In the genomic region with DNA sequence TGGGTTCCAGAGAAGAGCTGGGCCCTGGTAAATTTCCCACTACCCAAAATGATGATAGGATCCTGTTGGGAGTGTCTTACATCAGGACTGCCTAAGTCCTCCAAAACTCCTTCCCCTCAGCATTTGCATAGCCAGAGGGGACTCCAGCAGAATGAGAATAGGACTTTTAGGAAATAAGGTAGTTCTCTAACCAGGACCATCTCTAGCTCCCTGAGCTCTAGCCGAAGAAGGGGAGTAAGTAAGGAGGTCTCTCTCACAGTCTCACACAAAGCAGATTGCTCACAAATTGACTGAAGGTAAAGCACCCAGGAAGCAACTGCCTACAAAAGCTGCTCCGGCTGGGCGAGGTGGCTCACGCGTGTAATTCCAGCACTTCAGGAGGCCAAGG, we compare ENCODE assay signal across 19 cellular contexts. TPM values are rescaled to one million over a fixed set of nuclear protein-coding genes. Genes with fewer than 3 reads are reported as not detected.
DNase-seq lines count a peak whose midpoint lies in the region; ATAC-seq, FAIRE-seq and TF ChIP-seq lines count a peak whose summit lies in the region.
"Had no signal": no experiment of that assay in that cellular context is flagged by ENCODE, and none has a peak within 500 bp of the region (broad histone marks: within the 10 kb centered on the region; RNA-seq: fewer than 3 reads in every experiment).

No MANE protein-coding gene starts in this region.

- no peaks in the 10 kb centered on the region for H3K27me3 Mint-ChIP-seq in CD4-positive, alpha-beta memory T cell

- no peak for TF ChIP-seq CTCF in A549 (IDR thresholded peaks at IDR 0.05)

- H3K27ac ChIP-seq in A549 (peak overlapping the region in 1 of 2 experiments; percentile 66; a peak in 4 of 6 replicates), SK-N-MC (peak overlapping the region; percentile 48; the same call in 1 of the 2 replicates), mesenchymal stem cell (ENCODE audit: low read length, poor library complexity, severe bottlenecking) (no peak overlapping the region)
- H3K27ac ChIP-seq in CD4-positive, alpha-beta memory T cell (ENCODE audit: low read depth, low read length) = no peak overlapping the region
- H3K27ac ChIP-seq: upper lobe of right lung had no signal

- H3K27me3 ChIP-seq in CD4-positive, alpha-beta memory T cell (ENCODE audit: insufficient read depth, low read length) = no peaks in the 10 kb centered on the region
- peaks cover 6 to 8% of the 10 kb centered on the region in 2 experiments for H3K27me3 ChIP-seq in mesenchymal stem cell (ENCODE audit: control insufficient read depth in 1 of 2, insufficient read depth in 1 of 2, low read length in 2 of 2)
- H3K27me3 ChIP-seq: upper lobe of right lung had no signal

- H3K79me1 ChIP-seq in mesenchymal stem cell (replicated peaks; ENCODE audit: low read length, poor library complexity, severe bottlenecking) = peaks cover 4% of the 10 kb centered on the region

- POLR2A ChIA-PET in A549 (lab: Yijun Ruan, JAX) = interaction anchor here (0.5 to 0.9 kb wide), 2 partner anchors 29 to 64 kb away, joined by 3 to 6 read pairs; no protein-coding TSS in a partner anchor
- POLR2A ChIA-PET in CD4-positive, alpha-beta memory T cell (lab: Charles Lee; ENCODE audit: partially characterized antibody) = interaction anchor here (0.6 to 4.5 kb wide), 5 partner anchors 8 to 199 kb away, joined by 3 to 23 read pairs (median 5); a partner anchor contains a TSS

- H3K4me3 ChIP-seq in A549 = peak overlapping the region; percentile 27; the same call in 1 of the 3 replicates
- H3K4me3 ChIP-seq in CD4-positive, alpha-beta memory T cell (ENCODE audit: low read length in 2 of 2) = no peak overlapping the region
- no peak overlapping the region for H3K4me3 ChIP-seq in SK-N-MC
- H3K4me3 ChIP-seq in mesenchymal stem cell (ENCODE audit: insufficient read depth in 1 of 2, low read depth in 1 of 2, low read length in 2 of 2) = no peak overlapping the region
- H3K4me3 ChIP-seq: GM12878, upper lobe of right lung had no signal

- H2BK5ac ChIP-seq in mesenchymal stem cell (ENCODE audit: low read depth, low read length, poor library complexity, severe bottlenecking) = no peak overlapping the region

- H2BK15ac ChIP-seq in mesenchymal stem cell (ENCODE audit: low read depth, poor library complexity, severe bottlenecking) = no peak overlapping the region

- H4K8ac ChIP-seq in mesenchymal stem cell (ENCODE audit: low read length) = no peak overlapping the region

- H3K9me3 ChIP-seq in A549 (no peaks in the 10 kb centered on the region), SK-N-MC (ENCODE audit: low read depth, low read length) (no peaks in the 10 kb centered on the region), mesenchymal stem cell (ENCODE audit: control insufficient read depth, low read length) (no peaks in the 10 kb centered on the region)
- H3K9me3 ChIP-seq in CD4-positive, alpha-beta memory T cell (ENCODE audit: control insufficient read depth in 1 of 2, low read length in 2 of 2) = no peaks in the 10 kb centered on the region
- H3K9me3 ChIP-seq: upper lobe of right lung had no signal

- H3K27ac Mint-ChIP-seq in CD4-positive, alpha-beta memory T cell = peak overlapping the region in 4 of 7 donors; percentile 48 to 97 (median 84)

- peaks cover 0 to 1% (median 0%) of the 10 kb centered on the region in 8 donors for H3K9me3 Mint-ChIP-seq in CD4-positive, alpha-beta memory T cell
- H3K9me3 Mint-ChIP-seq: activated CD4-positive, alpha-beta memory T cell treated with anti-CD3 and anti-CD28 coated beads, Interleukin-2, amount 10 ng/mL, durations not matched to agents 7 days and 5 days; activated naive CD4-positive, alpha-beta T cell treated with anti-CD3 and anti-CD28 coated beads, Interleukin-2, amount 10 ng/mL, durations not matched to agents 7 days and 5 days; activated T-cell treated with anti-CD3 and anti-CD28 coated beads, Interleukin-2, amount 50 U/mL, for 4 hours had no signal

- no peak overlapping the region for H3K14ac ChIP-seq in mesenchymal stem cell (ENCODE audit: low read length in 2 of 2)

- H2BK12ac ChIP-seq in mesenchymal stem cell (ENCODE audit: low read length in 2 of 2) = no peak overlapping the region

- H3K9ac ChIP-seq in SK-N-MC (ENCODE audit: insufficient read length) = no peak overlapping the region
- H3K9ac ChIP-seq in mesenchymal stem cell (ENCODE audit: low read length) = peak overlapping the region; percentile 44

- no peak overlapping the region for H3K23ac ChIP-seq in mesenchymal stem cell (ENCODE audit: low read length in 2 of 2)

- CTCF ChIA-PET in A549 (lab: Yijun Ruan, JAX) = interaction anchor here (0.7 to 12.8 kb wide), 27 partner anchors 8 to 266 kb away, joined by 3 to 254 read pairs (median 3); a partner anchor contains a TSS
- CTCF ChIA-PET in CD4-positive, alpha-beta memory T cell (lab: Charles Lee; ENCODE audit: partially characterized antibody) = interaction anchor here (0.6 to 3.9 kb wide), 19 partner anchors 8 to 260 kb away, joined by 3 to 38 read pairs (median 5); a partner anchor contains a TSS

- TF ChIP-seq POLR2A in A549 (IDR thresholded peaks at IDR 0.05; ENCODE audit: low read length) (no peak), H54 (IDR thresholded peaks at IDR 0.05; ENCODE audit: low read depth, low read length) (no peak)

- no peak overlapping the region for H2BK120ac ChIP-seq in mesenchymal stem cell (ENCODE audit: low read depth, low read length)

- 46% methylated on average over 5 of the region's 5 CpGs for WGBS in A549 (ENCODE audit: missing lambda C conversion rate)
- 82% methylated on average over 5 of the region's 5 CpGs for WGBS in mesenchymal stem cell

- no peak for TF ChIP-seq EP300 in A549 (IDR thresholded peaks at IDR 0.05)

- DNase-seq in A549 (ENCODE audit: low read depth in 1 of 2, low spot score in 1 of 2) (no peak), SK-N-MC (ENCODE audit: low read depth, low spot score) (no peak), mesenchymal stem cell (no peak), NCI-H2171 treated with DMSO at 0.1 percent for 48 hours (lab: John Stamatoyannopoulos, UW) (no peak), NCI-H1436 (lab: John Stamatoyannopoulos, UW) (no peak), H54 (ENCODE audit: insufficient read length, low spot score) (no peak), EL (no peak)
- DNase-seq in CD4-positive, alpha-beta memory T cell = no peak
- DNase-seq: GF-D8, upper lobe of right lung had no signal

- peaks cover 7 to 16% (median 14%) of the 10 kb centered on the region in 4 donors for H3K4me1 Mint-ChIP-seq in CD4-positive, alpha-beta memory T cell

- H3K36me3 ChIP-seq in CD4-positive, alpha-beta memory T cell (ENCODE audit: insufficient read depth, low read length) = no peaks in the 10 kb centered on the region
- H3K36me3 ChIP-seq in SK-N-MC (ENCODE audit: insufficient read depth, low read length) (no peaks in the 10 kb centered on the region), mesenchymal stem cell (ENCODE audit: control insufficient read depth in 1 of 2, insufficient read depth in 2 of 2, low read depth in 1 of 2, low read length in 2 of 2) (peaks cover 6 to 8% of the 10 kb centered on the region in 2 experiments)

- H3K4me1 ChIP-seq in A549 (no peaks in the 10 kb centered on the region), mesenchymal stem cell (ENCODE audit: control insufficient read depth, insufficient read depth, low read depth, low read length) (peaks cover 1% of the 10 kb centered on the region)
- peaks cover 15% of the 10 kb centered on the region for H3K4me1 ChIP-seq in CD4-positive, alpha-beta memory T cell (ENCODE audit: insufficient read depth, low read length)

- H3K4me2 ChIP-seq in A549 (peak overlapping the region; percentile 67; the same call in 2 of the 3 replicates), mesenchymal stem cell (ENCODE audit: low read length, poor library complexity, severe bottlenecking) (no peak overlapping the region)

- peak overlapping the region in 2 of 8 donors; percentile 4 to 34 for H3K4me3 Mint-ChIP-seq in CD4-positive, alpha-beta memory T cell
- H3K4me3 Mint-ChIP-seq: activated CD4-positive, alpha-beta memory T cell treated with anti-CD3 and anti-CD28 coated beads, Interleukin-2, amount 10 ng/mL, durations not matched to agents 7 days and 5 days; activated naive CD4-positive, alpha-beta T cell treated with anti-CD3 and anti-CD28 coated beads, Interleukin-2, amount 10 ng/mL, durations not matched to agents 7 days and 5 days; activated T-cell treated with anti-CD3 and anti-CD28 coated beads, Interleukin-2, amount 50 U/mL, for 4 hours had no signal

- intact Hi-C loops in CD4-positive, alpha-beta memory T cell (cut with micrococcal nuclease) = no loop called here

- FAIRE-seq in A549 (lab: Jason Lieb, UNC) (no peak), H54 (lab: Jason Lieb, UNC) (no peak)

- no peak overlapping the region for H4K91ac ChIP-seq in mesenchymal stem cell (ENCODE audit: low read length)

- ATAC-seq in A549 = peak in 1 of 2 experiments; percentile 23; a peak in 2 of 6 replicates

- H2AFZ ChIP-seq in mesenchymal stem cell (ENCODE audit: low read depth, low read length) = no peak overlapping the region

- no peak overlapping the region for H3K18ac ChIP-seq in mesenchymal stem cell (ENCODE audit: low read depth in 1 of 2, low read length in 2 of 2)

- TF ChIP-seq RAD21 in A549 (conservative IDR thresholded peaks at IDR 0.05 in 1 of 2, IDR thresholded peaks at IDR 0.05 in 1 of 2) = no peak

- no peak overlapping the region for H3K4ac ChIP-seq in mesenchymal stem cell (ENCODE audit: low read depth in 1 of 2, low read length in 2 of 2)

- no peak overlapping the region for H2AK5ac ChIP-seq in mesenchymal stem cell (ENCODE audit: low read length, severe bottlenecking)

- H3K36me3 Mint-ChIP-seq in CD4-positive, alpha-beta memory T cell = peaks cover 4 to 22% of the 10 kb centered on the region in 2 donors

RNA-seq across cellular contexts. Expression of a gene that starts 8.3 kb away (rescaled TPM):
- polyA plus RNA-seq in A549 (2011; rRNA removed) (11.1 and 12.4 TPM in 2 replicates), A549 (2017; fragmentation: RNase III; extraction: RNeasy Plus Mini Kit Qiagen cat#74134 plus additional on column Dnase treatment) (5.3 to 7.5 TPM (median 6.8 TPM) in 3 replicates)
- 5.0 and 5.1 TPM in 2 replicates for polyA plus RNA-seq in A549 (2012; cell fraction: cytosol; rRNA removed)
- 19.8 and 39.9 TPM in 2 replicates for polyA plus RNA-seq in A549 (2012; cell fraction: nucleus; rRNA removed)
- polyA minus RNA-seq in A549 (2011; rRNA and poly(A)+ RNA removed) = 4.9 and 6.7 TPM in 2 replicates
- 10 to 100 TPM; 82.3 to 87.3 TPM for total RNA-seq in CD4-positive, alpha-beta memory T cell
- polyA plus RNA-seq in CD4-positive, alpha-beta memory T cell = 1 to 10 TPM; 1.3 to 2.9 TPM
- 3.5 TPM for polyA plus RNA-seq in mesenchymal stem cell (2013, experiment 1 of 2)
- 3.8 TPM for polyA plus RNA-seq in mesenchymal stem cell (2013, experiment 2 of 2)

RNA-seq across cellular contexts. Expression of a gene that starts 8.4 kb away (rescaled TPM):
- polyA plus RNA-seq in A549 (2011; rRNA removed) (9.2 and 11.7 TPM in 2 replicates), A549 (2017; fragmentation: RNase III; extraction: RNeasy Plus Mini Kit Qiagen cat#74134 plus additional on column Dnase treatment) (7.7 to 8.8 TPM (median 8.4 TPM) in 3 replicates)
- polyA plus RNA-seq in A549 (2012; cell fraction: cytosol; rRNA removed) = 6.4 and 6.8 TPM in 2 replicates
- polyA plus RNA-seq in A549 (2012; cell fraction: nucleus; rRNA removed) = 5.3 and 5.5 TPM in 2 replicates
- 20.0 and 25.1 TPM in 2 replicates for polyA minus RNA-seq in A549 (2011; rRNA and poly(A)+ RNA removed)
- 10 to 100 TPM; 21.0 to 21.7 TPM for total RNA-seq in CD4-positive, alpha-beta memory T cell
- polyA plus RNA-seq in CD4-positive, alpha-beta memory T cell = 1 to 10 TPM; 1.5 to 5.7 TPM
- 17.4 TPM for polyA plus RNA-seq in mesenchymal stem cell (2013, experiment 1 of 2)
- polyA plus RNA-seq in mesenchymal stem cell (2013, experiment 2 of 2) = 17.7 TPM

RNA-seq across cellular contexts. Expression of a gene that starts 12.3 kb away (rescaled TPM):
- polyA plus RNA-seq in A549 (2011; rRNA removed) (17.8 and 20.8 TPM in 2 replicates), A549 (2017; fragmentation: RNase III; extraction: RNeasy Plus Mini Kit Qiagen cat#74134 plus additional on column Dnase treatment) (24.7 to 25.4 TPM (median 25.2 TPM) in 3 replicates)
- polyA plus RNA-seq in A549 (2012; cell fraction: cytosol; rRNA removed) = 15.4 and 18.6 TPM in 2 replicates
- 18.1 and 31.0 TPM in 2 replicates for polyA plus RNA-seq in A549 (2012; cell fraction: nucleus; rRNA removed)
- polyA minus RNA-seq in A549 (2011; rRNA and poly(A)+ RNA removed) = 10.5 and 11.0 TPM in 2 replicates
- 1 to 10 TPM; 2.0 to 3.6 TPM for total RNA-seq in CD4-positive, alpha-beta memory T cell
- polyA plus RNA-seq in CD4-positive, alpha-beta memory T cell = not detected
- 18.6 TPM for polyA plus RNA-seq in mesenchymal stem cell (2013, experiment 1 of 2)
- 18.9 TPM for polyA plus RNA-seq in mesenchymal stem cell (2013, experiment 2 of 2)

RNA-seq across cellular contexts. Expression of a gene that starts 26.9 kb away (rescaled TPM):
- polyA plus RNA-seq in A549 (2011; rRNA removed) (197 and 234 TPM in 2 replicates), A549 (2017; fragmentation: RNase III; extraction: RNeasy Plus Mini Kit Qiagen cat#74134 plus additional on column Dnase treatment) (148 to 158 TPM (median 157 TPM) in 3 replicates)
- 170 TPM in 2 replicates for polyA plus RNA-seq in A549 (2012; cell fraction: cytosol; rRNA removed)
- polyA plus RNA-seq in A549 (2012; cell fraction: nucleus; rRNA removed) = 227 and 314 TPM in 2 replicates
- polyA minus RNA-seq in A549 (2011; rRNA and poly(A)+ RNA removed) = 73.1 and 92.0 TPM in 2 replicates
- 100 to 1,000 TPM; 194 to 196 TPM for total RNA-seq in CD4-positive, alpha-beta memory T cell
- 100 to 1,000 TPM in 1 of 2 donors, 10 to 100 TPM in 1; 91.7 to 125 TPM for polyA plus RNA-seq in CD4-positive, alpha-beta memory T cell
- polyA plus RNA-seq in mesenchymal stem cell (2013, experiment 1 of 2) = 111 TPM
- 101 TPM for polyA plus RNA-seq in mesenchymal stem cell (2013, experiment 2 of 2)

RNA-seq across cellular contexts. Expression of a gene that starts 56.6 kb away (rescaled TPM):
- polyA plus RNA-seq in A549 (2011; rRNA removed) (not detected in 2 replicates), A549 (2017; fragmentation: RNase III; extraction: RNeasy Plus Mini Kit Qiagen cat#74134 plus additional on column Dnase treatment) (not detected in 3 replicates)
- polyA plus RNA-seq in A549 (2012; cell fraction: cytosol; rRNA removed) = not detected in 2 replicates
- not detected in 2 replicates for polyA plus RNA-seq in A549 (2012; cell fraction: nucleus; rRNA removed)
- polyA minus RNA-seq in A549 (2011; rRNA and poly(A)+ RNA removed) = not detected in 2 replicates
- not detected for total RNA-seq in CD4-positive, alpha-beta memory T cell
- not detected for polyA plus RNA-seq in CD4-positive, alpha-beta memory T cell
- polyA plus RNA-seq in mesenchymal stem cell (2013, experiment 1 of 2) = not detected
- polyA plus RNA-seq in mesenchymal stem cell (2013, experiment 2 of 2) = not detected
- total RNA-seq: activated CD4-positive, alpha-beta memory T cell treated with anti-CD3 and anti-CD28 coated beads, Interleukin-2, amount 10 ng/mL, durations not matched to agents 7 days and 5 days; activated T-cell treated with anti-CD3 and anti-CD28 coated beads, Interleukin-2, amount 50 U/mL, for 4 hours; Calu3; endothelial cell of umbilical vein; GM12878; MCF 10A; NCI-H460; Right ventricle myocardium superior; upper lobe of right lung had no signal
- polyA plus RNA-seq: endothelial cell of umbilical vein, GM12878 had no signal

Comparison
In these comparisons a context has a peak if more than half of its experiments do, and no peak if none do; other contexts are left out.
1. RNA of a gene that starts 12.3 kb away (polyA plus RNA-seq): 15.4 to 31.0 TPM in A549; not detected in CD4-positive, alpha-beta memory T cell; every median in the first group is over 10 times any median in the second.